8 cellular contexts compared by ENCODE assay signal in the genomic region with DNA sequence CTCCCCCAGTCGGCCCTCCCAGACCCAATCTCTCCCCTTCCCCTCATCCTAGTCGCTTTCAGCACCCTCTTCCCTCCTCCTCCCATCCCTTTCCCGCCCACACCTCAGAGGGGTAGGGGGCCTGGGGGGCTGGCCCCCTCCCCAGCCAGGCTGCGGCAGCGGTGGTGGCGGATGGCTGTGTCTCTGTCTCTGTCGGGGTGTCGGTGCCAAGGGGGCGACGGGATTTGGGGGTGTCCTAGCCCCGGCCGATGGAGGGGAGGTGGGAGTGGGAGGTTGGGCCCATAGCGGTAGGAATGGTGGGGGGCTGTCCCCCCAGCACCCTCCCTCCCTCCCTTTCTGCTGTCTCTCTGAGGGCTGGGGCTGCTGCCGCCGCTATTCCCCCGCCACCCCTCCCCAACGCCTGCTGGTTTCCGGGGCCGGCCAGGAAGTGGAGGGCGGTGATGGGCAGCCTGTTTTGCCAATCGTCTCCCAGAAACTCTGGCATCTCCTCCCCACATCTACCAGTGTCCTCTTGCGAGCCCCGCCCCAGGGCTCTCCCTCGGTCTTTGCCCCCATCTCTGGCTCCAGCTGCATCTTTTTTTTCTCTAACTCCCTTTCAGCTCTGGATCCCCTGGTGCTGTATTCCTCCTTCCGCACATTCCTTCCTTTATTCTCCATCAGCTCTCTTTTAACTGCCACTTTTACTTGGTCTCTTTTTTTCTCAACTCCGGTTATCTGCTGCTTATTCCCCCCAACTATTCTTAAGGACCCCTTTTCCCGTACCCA. TPM values are rescaled to one million over a fixed set of nuclear protein-coding genes. Genes with fewer than 3 reads are reported as not detected.
DNase-seq lines count a peak whose midpoint lies in the region; ATAC-seq, FAIRE-seq and TF ChIP-seq lines count a peak whose summit lies in the region.

Gene AGPAT1, minus strand, starts transcription at position 374 of the 765 bp plus-strand sequence. CDS start 4,588 bp downstream, outside the sequence.

- FAIRE-seq in GM18507 (lab: Jason Lieb, UNC): peak; percentile 84

- H4K20me1 ChIP-seq in smooth muscle cell (ENCODE audit: low read depth): no peaks in the 10 kb centered on the region

- no peaks in the 10 kb centered on the region for H3K27me3 ChIP-seq in smooth muscle cell (ENCODE audit: low read depth)

- peaks cover 15% of the 10 kb centered on the region for H3K4me1 ChIP-seq in smooth muscle cell (ENCODE audit: low read depth)

- H3K9ac ChIP-seq in smooth muscle cell (ENCODE audit: low read depth): peak within 1 kb of the TSS; percentile 95

- peak within 1 kb of the TSS; percentile 94 to 100 (median 98) for H3K27ac Mint-ChIP-seq in immature natural killer cell

- peak; percentile 97 for DNase-seq in GM18507 (ENCODE audit: extremely low spot score, insufficient read length, low read depth)
- DNase-seq in NCI-H446 treated with DMSO at 0.1 percent for 48 hours (lab: John Stamatoyannopoulos, UW): peak; percentile 89
- peak; percentile 92 for DNase-seq in activated CD4-positive, CD25-positive, alpha-beta regulatory T cell treated with anti-CD3 and anti-CD28 coated beads, Interleukin-2, amount 50 U/mL, for 16 hours (ENCODE audit: low read depth, low spot score)
- peak; percentile 37 to 99 (median 96) for DNase-seq in caudate nucleus (lab: John Stamatoyannopoulos, UW)
- DNase-seq in immature natural killer cell: peak; percentile 96
- DNase-seq in smooth muscle cell (lab: John Stamatoyannopoulos, UW; ENCODE audit: unreplicated experiment): peak; percentile 74

- TF ChIP-seq CTCF in smooth muscle cell (IDR thresholded peaks at IDR 0.05; ENCODE audit: borderline replicate concordance, insufficient read depth, poor library complexity, severe bottlenecking): no peak

- peak within 1 kb of the TSS; percentile 91 for H3K4me3 ChIP-seq in smooth muscle cell

- H2AFZ ChIP-seq in smooth muscle cell (ENCODE audit: low read depth): peak within 1 kb of the TSS; percentile 85

- no peaks in the 10 kb centered on the region for H3K36me3 ChIP-seq in smooth muscle cell (ENCODE audit: low read depth)

- peaks cover 8 to 11% (median 10%) of the 10 kb centered on the region in 3 donors for H3K27me3 Mint-ChIP-seq in immature natural killer cell (ENCODE audit: low read depth in 3 of 3)

- no peaks in the 10 kb centered on the region for H3K9me3 ChIP-seq in smooth muscle cell (replicated peaks; ENCODE audit: low read depth)

- H3K4me1 Mint-ChIP-seq in immature natural killer cell: peaks cover 64 to 72% of the 10 kb centered on the region in 2 donors

- peaks cover 4 to 12% (median 6%) of the 10 kb centered on the region in 3 donors for H3K36me3 Mint-ChIP-seq in immature natural killer cell

- 3% methylated on average over 11 of the region's 27 CpGs for WGBS in smooth muscle cell (ENCODE audit: low lambda C conversion rate)

- H3K9me3 Mint-ChIP-seq in immature natural killer cell: no peaks in the 10 kb centered on the region

- peak; percentile 42 for ATAC-seq in HG03280 (IDR thresholded peaks at IDR 0.05; ENCODE audit: unreplicated experiment)
- no peak for ATAC-seq in HG02938 (IDR thresholded peaks at IDR 0.05; ENCODE audit: unreplicated experiment)

- peak within 1 kb of the TSS; percentile 99 for H3K27ac ChIP-seq in caudate nucleus (ENCODE audit: low read depth, low read length)
- H3K27ac ChIP-seq in smooth muscle cell (ENCODE audit: low read depth): peak within 1 kb of the TSS; percentile 95

- peaks cover 9% of the 10 kb centered on the region for H3F3A ChIP-seq in smooth muscle cell (ENCODE audit: low read depth)

- H3K4me2 ChIP-seq in smooth muscle cell: peak within 1 kb of the TSS; percentile 94

- peak within 1 kb of the TSS; percentile 85 to 99 (median 91) for H3K4me3 Mint-ChIP-seq in immature natural killer cell

- peaks cover 52% of the 10 kb centered on the region for H3K79me2 ChIP-seq in smooth muscle cell (ENCODE audit: low read depth)

RNA-seq across cellular contexts. Expression of gene AGPAT1, which starts in this region (rescaled TPM):
- 10 to 100 TPM; 14.9 to 24.3 (median 17.2) TPM for polyA plus RNA-seq in immature natural killer cell
- 60.5 and 71.1 TPM in 2 replicates for total RNA-seq in smooth muscle cell
- polyA plus RNA-seq in smooth muscle cell: 51.8 and 52.4 TPM in 2 replicates
